8 cellular contexts compared by ENCODE assay signal in the genomic region with DNA sequence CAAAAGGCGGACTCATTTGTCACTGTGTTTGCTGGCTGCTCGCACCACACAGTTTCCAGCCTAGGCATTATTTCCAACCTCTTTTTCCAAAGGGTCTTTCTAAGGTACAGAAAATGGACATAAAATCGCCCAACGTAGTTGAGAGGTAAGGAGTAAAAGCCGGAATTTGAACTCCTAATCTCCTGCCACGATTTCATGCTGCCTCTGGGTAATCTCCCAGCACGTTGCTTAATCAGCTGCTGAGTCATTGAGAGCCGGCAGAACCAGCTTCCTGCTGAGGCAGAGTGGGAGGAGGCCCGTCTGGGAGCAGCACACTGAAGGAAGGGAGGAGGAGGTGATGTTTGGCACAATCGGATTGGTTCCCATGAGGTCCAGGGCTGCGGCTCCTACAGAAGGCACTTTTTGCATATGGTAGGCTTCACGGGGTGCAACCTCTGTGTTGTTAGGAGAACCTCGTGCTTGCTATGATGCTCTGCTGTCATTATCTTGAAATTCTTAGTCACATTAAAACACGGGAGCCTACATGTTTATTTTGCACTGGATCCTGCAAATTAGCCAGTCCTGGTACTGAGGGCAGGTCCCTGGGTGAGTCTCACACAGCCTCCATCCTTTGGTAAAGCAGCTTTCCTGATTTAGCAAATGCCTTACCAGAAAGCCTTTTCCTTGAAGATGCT.
DNase-seq lines count a peak whose midpoint lies in the region; ATAC-seq and TF ChIP-seq lines count a peak whose summit lies in the region.

No MANE protein-coding gene starts in this region.

- no peaks in the 10 kb centered on the region for H3K9me3 ChIP-seq in gastrocnemius medialis

- no peak overlapping the region for H3K4me3 ChIP-seq in gastrocnemius medialis

- no peak for TF ChIP-seq CTCF in gastrocnemius medialis (IDR thresholded peaks at IDR 0.05 in 4 of 5, conservative IDR thresholded peaks at IDR 0.05 in 1 of 5)

- TF ChIP-seq POLR2A in gastrocnemius medialis (IDR thresholded peaks at IDR 0.05): no peak

- intact Hi-C loops in gastrocnemius medialis (cut with DNase I; ENCODE audit: low total_unique reads): no loop called here

- peaks cover 0 to 3% (median 0%) of the 10 kb centered on the region in 3 donors for H3K27me3 ChIP-seq in gastrocnemius medialis

- DNase-seq in NCI-H526 treated with DMSO at 0.1 percent for 48 hours (lab: John Stamatoyannopoulos, UW) (peak; percentile 6), astrocyte of the hippocampus (ENCODE audit: low read depth, low spot score) (peak; percentile 94), iPS DF 4.7 (ENCODE audit: extremely low read depth, low spot score) (peak; percentile 86), gastrocnemius medialis (peak; percentile 19 to 44)
- no peak for DNase-seq in effector CD4-positive, alpha-beta T cell

- no peaks in the 10 kb centered on the region for H3K4me1 ChIP-seq in gastrocnemius medialis

- H3K36me3 ChIP-seq in gastrocnemius medialis: no peaks in the 10 kb centered on the region

- in situ Hi-C loops in gastrocnemius medialis (cut with MboI; ENCODE audit: low sequenced_read_pairs in 4 of 4): no loop called here

- no peak overlapping the region for H3K27ac ChIP-seq in gastrocnemius medialis

- peak; percentile 50 for ATAC-seq in GM18498 (IDR thresholded peaks at IDR 0.05; ENCODE audit: unreplicated experiment)
- peak in 1 of 2 donors; percentile 56 for ATAC-seq in gastrocnemius medialis
- no peak for ATAC-seq in HG03342 (IDR thresholded peaks at IDR 0.05; ENCODE audit: unreplicated experiment)
- ATAC-seq in GM21423 (IDR thresholded peaks at IDR 0.05; ENCODE audit: unreplicated experiment): no peak
